Comparison of ENCODE assay signal across 8 cellular contexts in genomic region chr21:34526618-34527290, GRCh38. TPM values are rescaled to one million over a fixed set of nuclear protein-coding genes. Genes with fewer than 3 reads are reported as not detected.
A peak's percentile ranks its signal among the peaks of the same experiment; 100 is the strongest.
DNase-seq lines count a peak whose midpoint lies in the region; ATAC-seq and TF ChIP-seq lines count a peak whose summit lies in the region.

No MANE protein-coding gene starts in this region.

- peak; percentile 85 for ATAC-seq in activated CD4-positive, alpha-beta T cell treated with anti-CD3 and anti-CD28 coated beads for 36 hours
- ATAC-seq in heart right ventricle (peak; percentile 86 to 95 (median 92)), HG02981 (IDR thresholded peaks at IDR 0.05; ENCODE audit: unreplicated experiment) (no peak)

- CTCF ChIA-PET in activated CD4-positive, alpha-beta T cell treated with anti-CD3 and anti-CD28 coated beads for 36 hours (lab: Charles Lee) = interaction anchor here (0.6 to 2.0 kb wide), 11 partner anchors 10 to 167 kb away, joined by 3 to 14 read pairs (median 3); no protein-coding TSS in a partner anchor

- DNase-seq in activated CD4-positive, alpha-beta T cell treated with anti-CD3 and anti-CD28 coated beads for 36 hours = peak; percentile 71
- no peak for DNase-seq in activated CD4-positive, alpha-beta T cell treated with anti-CD3 and anti-CD28 coated beads, Interleukin-2, amount 50 U/mL, for 1 hour
- DNase-seq in NCI-H460 (ENCODE audit: extremely low read depth, low read depth) (peak; percentile 86), amniotic epithelial cell (ENCODE audit: low read depth) (peak; percentile 100), heart right ventricle (peak in 1 of 2 donors; percentile 92), posterior vena cava (ENCODE audit: low spot score) (peak; percentile 91), cortex of kidney (lab: John Stamatoyannopoulos, UW) (no peak)

- peaks cover 0 to 21% (median under 1%) of the 10 kb centered on the region in 9 donors for H3K36me3 ChIP-seq in heart right ventricle

- H3K27ac Mint-ChIP-seq in activated CD4-positive, alpha-beta T cell treated with anti-CD3 and anti-CD28 coated beads for 36 hours = peak overlapping the region; percentile 85

- peaks cover 7 to 71% (median 54%) of the 10 kb centered on the region in 9 donors for H3K4me1 ChIP-seq in heart right ventricle

- H3K4me3 Mint-ChIP-seq in activated CD4-positive, alpha-beta T cell treated with anti-CD3 and anti-CD28 coated beads for 36 hours = peak overlapping the region; percentile 55

- H3K36me3 Mint-ChIP-seq in activated CD4-positive, alpha-beta T cell treated with anti-CD3 and anti-CD28 coated beads for 36 hours (ENCODE audit: low read depth) = peaks cover 7% of the 10 kb centered on the region

- H3K4me3 ChIP-seq in heart right ventricle = peak overlapping the region; percentile 4 to 63 (median 56)

- H3K27me3 Mint-ChIP-seq in activated CD4-positive, alpha-beta T cell treated with anti-CD3 and anti-CD28 coated beads for 36 hours = peaks cover 2% of the 10 kb centered on the region

- H3K9me3 Mint-ChIP-seq in activated CD4-positive, alpha-beta T cell treated with anti-CD3 and anti-CD28 coated beads for 36 hours (ENCODE audit: low read depth) = peaks cover 5% of the 10 kb centered on the region

- peak overlapping the region; percentile 68 to 97 (median 91) for H3K27ac ChIP-seq in heart right ventricle

- intact Hi-C loops in activated CD4-positive, alpha-beta T cell treated with anti-CD3 and anti-CD28 coated beads for 36 hours (cut with DNase I, micrococcal nuclease) = loop anchor here (1.0 to 5.0 kb wide), 7 partner anchors 26 to 552 kb away; partner anchors contain the start of gene RCAN1 (in 1 of the 2)
- intact Hi-C loops in heart right ventricle (cut with DNase I) = loop anchor here in 6 of 10 donors (1.0 to 5.0 kb wide), 6 partner anchors 18 to 76 kb away; no protein-coding TSS in a partner anchor
- intact Hi-C loops in posterior vena cava (cut with DNase I) = loop anchor here (1.0 to 5.0 kb wide), 2 partner anchors 25 to 56 kb away; no protein-coding TSS in a partner anchor

- no peak for TF ChIP-seq CTCF in heart right ventricle (IDR thresholded peaks at IDR 0.05)

- 6 to 12% methylated on average over 10 of the region's 10 CpGs for WGBS in heart right ventricle, 2 donors

- POLR2A ChIA-PET in activated CD4-positive, alpha-beta T cell treated with anti-CD3 and anti-CD28 coated beads for 36 hours (lab: Charles Lee) = interaction anchor here (0.5 to 1.0 kb wide), 2 partner anchors 19 to 52 kb away, joined by 3 read pairs; no protein-coding TSS in a partner anchor

- H3K27me3 ChIP-seq in heart right ventricle = no peaks in the 10 kb centered on the region

- H3K9me3 ChIP-seq in heart right ventricle = peaks cover 0 to 12% (median 0%) of the 10 kb centered on the region in 11 donors

- H3K4me1 Mint-ChIP-seq in activated CD4-positive, alpha-beta T cell treated with anti-CD3 and anti-CD28 coated beads for 36 hours = peaks cover 35% of the 10 kb centered on the region

RNA-seq across cellular contexts. Expression of gene KCNE1, which starts 14.7 kb away (rescaled TPM):
- total RNA-seq in activated CD4-positive, alpha-beta T cell treated with anti-CD3 and anti-CD28 coated beads for 36 hours = under 1 TPM in 1 of 2 experiments, not detected in 1; 0.07 TPM
- total RNA-seq in NCI-H460 (2014; rRNA removed; shearing (Covaris generic)) = not detected in 2 replicates
- not detected in 2 replicates for polyA plus RNA-seq in NCI-H460 (2014; cell fraction: nucleus; rRNA removed)
- total RNA-seq in heart right ventricle = 10 to 100 TPM in 2 of 10 donors, 1 to 10 TPM in 8; 4.7 to 15.5 (median 7.5) TPM
- polyA plus RNA-seq in heart right ventricle = 1 to 10 TPM in 1 of 2 donors, under 1 TPM in 1; 0.75 to 2.4 TPM
- total RNA-seq in posterior vena cava = 1 to 10 TPM; 3.9 to 4.5 TPM

Comparison
In these comparisons a context has a peak if more than half of its experiments do, and no peak if none do; other contexts are left out.
1. DNase-seq: peak in activated CD4-positive, alpha-beta T cell treated with anti-CD3 and anti-CD28 coated beads for 36 hours (single experiment), NCI-H460 (single experiment), amniotic epithelial cell (single experiment) and posterior vena cava (single experiment); none in activated CD4-positive, alpha-beta T cell treated with anti-CD3 and anti-CD28 coated beads, Interleukin-2, amount 50 U/mL, for 1 hour (single experiment) and cortex of kidney (single experiment).